29 cellular contexts compared by ENCODE assay signal in genomic region chr12:105194947-105195346, GRCh38.
"Had no signal": no experiment of that assay in that cellular context is flagged by ENCODE, and none has a peak within 500 bp of the region (broad histone marks: within the 10 kb centered on the region; RNA-seq: fewer than 3 reads in every experiment).

No MANE protein-coding gene starts in this region.

- H3K27ac ChIP-seq: KMS-11, SK-N-MC, VCaP had no signal

- H3K9me3 ChIP-seq: MG63 had no signal

- H3K27me3 ChIP-seq: MG63 had no signal

- ATAC-seq: activated CD4-positive, alpha-beta T cell treated with anti-CD3 and anti-CD28 coated beads for 36 hours; activated T-cell treated with anti-CD3 and anti-CD28 coated beads, Interleukin-2, amount 50 U/mL, for 72 hours; Panc1; Right ventricle myocardium inferior had no signal

- H3K27me3 Mint-ChIP-seq: activated CD4-positive, alpha-beta memory T cell treated with anti-CD3 and anti-CD28 coated beads, Interleukin-2, amount 10 ng/mL, durations not matched to agents 7 days and 5 days; activated CD4-positive, alpha-beta T cell treated with anti-CD3 and anti-CD28 coated beads for 36 hours; activated naive CD4-positive, alpha-beta T cell treated with anti-CD3 and anti-CD28 coated beads, Interleukin-2, amount 50 U/mL, for 24 hours; central memory CD8-positive, alpha-beta T cell had no signal

- H3K4me2 ChIP-seq: KMS-11 had no signal

- H3K9me3 Mint-ChIP-seq: activated CD4-positive, alpha-beta memory T cell treated with anti-CD3 and anti-CD28 coated beads, Interleukin-2, amount 10 ng/mL, durations not matched to agents 7 days and 5 days; activated naive CD4-positive, alpha-beta T cell treated with anti-CD3 and anti-CD28 coated beads, Interleukin-2, amount 50 U/mL, for 24 hours; activated T-cell treated with anti-CD3 and anti-CD28 coated beads, Interleukin-2, amount 50 U/mL, for 72 hours; activated T-helper 2 cell treated with anti-CD3 and anti-CD28 coated beads, Interferon-gamma antibody, Interleukin-2, Interleukin-4, amounts not matched to agents 10 μg/mL and 5 μg/mL and 100 μg/mL, durations not matched to agents 14 hours and 24 hours and 36 hours; central memory CD8-positive, alpha-beta T cell had no signal

- H3K4me3 Mint-ChIP-seq: activated CD4-positive, alpha-beta memory T cell treated with anti-CD3 and anti-CD28 coated beads, Interleukin-2, amount 10 ng/mL, durations not matched to agents 7 days and 5 days; activated CD4-positive, alpha-beta T cell treated with anti-CD3 and anti-CD28 coated beads for 36 hours; activated naive CD4-positive, alpha-beta T cell treated with anti-CD3 and anti-CD28 coated beads, Interleukin-2, amount 50 U/mL, for 24 hours; activated T-cell treated with anti-CD3 and anti-CD28 coated beads, Interleukin-2, amount 50 U/mL, for 72 hours; central memory CD8-positive, alpha-beta T cell had no signal

- H3K27ac Mint-ChIP-seq: activated CD4-positive, alpha-beta memory T cell treated with anti-CD3 and anti-CD28 coated beads, Interleukin-2, amount 10 ng/mL, durations not matched to agents 7 days and 5 days; activated CD4-positive, alpha-beta T cell treated with anti-CD3 and anti-CD28 coated beads for 36 hours; activated naive CD4-positive, alpha-beta T cell treated with anti-CD3 and anti-CD28 coated beads, Interleukin-2, amount 50 U/mL, for 24 hours; activated T-cell treated with anti-CD3 and anti-CD28 coated beads, Interleukin-2, amount 50 U/mL, for 72 hours; activated T-helper 2 cell treated with anti-CD3 and anti-CD28 coated beads, Interferon-gamma antibody, Interleukin-2, Interleukin-4, amounts not matched to agents 10 μg/mL and 5 μg/mL and 100 μg/mL, durations not matched to agents 14 hours and 24 hours and 36 hours had no signal

- DNase-seq: activated CD4-positive, alpha-beta memory T cell treated with anti-CD3 and anti-CD28 coated beads, Interleukin-2, amount 10 ng/mL, durations not matched to agents 7 days and 5 days; activated CD4-positive, alpha-beta T cell treated with anti-CD3 and anti-CD28 coated beads for 36 hours; activated CD4-positive, alpha-beta T cell treated with anti-CD3 and anti-CD28 coated beads, Interleukin-2, amount 50 U/mL, for 1 hour; activated T-cell treated with anti-CD3 and anti-CD28 coated beads for 4 hours; activated T-cell treated with anti-CD3 and anti-CD28 coated beads, Interleukin-2, amount 50 U/mL, for 72 hours; aorta; MG63; MV-4-11; NCI-H1092 treated with DMSO at 0.1 percent for 48 hours; NCI-H1417 treated with DMSO at 0.1 percent for 48 hours; NCI-H1694; NCI-H2029; NCI-H2107; NCI-H2171 treated with DMSO at 0.1 percent for 48 hours; NCI-H226; NCI-H526 treated with DMSO at 0.1 percent for 48 hours; NCI-H82; NK-92 treated with Interleukin-12 subunit alpha and Interleukin-12 subunit beta, amount 100 ng/mL, for 24 hours; OCI-M1; RPMI8226; T-helper 1 cell had no signal

- H3K4me3 ChIP-seq: MG63, SK-N-MC had no signal

- H3K4me1 Mint-ChIP-seq: activated CD4-positive, alpha-beta memory T cell treated with anti-CD3 and anti-CD28 coated beads, Interleukin-2, amount 10 ng/mL, durations not matched to agents 7 days and 5 days; activated CD4-positive, alpha-beta T cell treated with anti-CD3 and anti-CD28 coated beads for 36 hours; activated naive CD4-positive, alpha-beta T cell treated with anti-CD3 and anti-CD28 coated beads, Interleukin-2, amount 50 U/mL, for 24 hours; central memory CD8-positive, alpha-beta T cell had no signal
